In the genomic region with DNA sequence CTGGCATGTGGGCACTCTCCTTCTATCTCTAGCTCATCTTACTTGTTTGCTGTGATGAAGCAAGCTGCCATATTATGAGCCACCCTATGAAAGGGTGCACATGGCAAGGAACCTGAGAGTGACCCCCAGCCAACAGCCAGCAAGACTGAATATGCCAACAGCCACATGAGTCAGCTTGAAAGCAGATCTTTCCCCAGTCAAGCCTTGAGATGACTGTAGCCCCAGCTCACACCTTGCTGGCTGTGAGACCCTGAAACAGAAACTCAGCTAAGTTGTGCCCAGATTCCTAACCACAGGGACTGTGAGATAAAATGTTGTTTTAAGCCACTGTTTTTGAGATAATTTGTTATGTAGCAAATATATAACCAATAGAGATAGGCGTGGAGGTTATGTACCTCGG, we compare ENCODE assay signal across 9 cellular contexts.
DNase-seq lines count a peak whose midpoint lies in the region; ATAC-seq lines count a peak whose summit lies in the region.
"Had no signal": no experiment of that assay in that cellular context is flagged by ENCODE, and none has a peak within 500 bp of the region (broad histone marks: within the 10 kb centered on the region; RNA-seq: fewer than 3 reads in every experiment).

No MANE protein-coding gene starts in this region.

- DNase-seq in activated T-cell treated with anti-CD3 and anti-CD28 coated beads for 24 hours (ENCODE audit: low read depth) (peak; percentile 13), LoVo (ENCODE audit: low spot score) (no peak), germinal center (ENCODE audit: low spot score) (no peak), KG1 (lab: John Stamatoyannopoulos, UW) (no peak)
- DNase-seq in activated T-cell treated with anti-CD3 and anti-CD28 coated beads, Interleukin-2, amount 50 U/mL, for 1 hour: no peak
- peak; percentile 8 for DNase-seq in activated T-helper 9 cell treated with anti-CD3 and anti-CD28 coated beads, Interleukin-2, amount 50 U/mL, for 16 hours (ENCODE audit: low read depth)
- peak; percentile 19 for DNase-seq in stimulated activated CD8-positive, alpha-beta memory T cell treated with anti-CD3 and anti-CD28 coated beads, Interleukin-4, amount 100 ng/mL, for 24 hours (ENCODE audit: low read depth)
- DNase-seq: NCI-H524 had no signal

- peak; percentile 93 for ATAC-seq in HG02981 (IDR thresholded peaks at IDR 0.05; ENCODE audit: unreplicated experiment)

Comparison
In these comparisons a context has a peak if more than half of its experiments do, and no peak if none do; other contexts are left out.
1. DNase-seq: peak in activated T-cell treated with anti-CD3 and anti-CD28 coated beads for 24 hours (single experiment), activated T-helper 9 cell treated with anti-CD3 and anti-CD28 coated beads, Interleukin-2, amount 50 U/mL, for 16 hours (single experiment) and stimulated activated CD8-positive, alpha-beta memory T cell treated with anti-CD3 and anti-CD28 coated beads, Interleukin-4, amount 100 ng/mL, for 24 hours (single experiment); none in activated T-cell treated with anti-CD3 and anti-CD28 coated beads, Interleukin-2, amount 50 U/mL, for 1 hour (single experiment), LoVo (single experiment), germinal center (single experiment) and KG1 (single experiment).